In genomic region chr3:120438971-120439370, GRCh38 we compare ENCODE assay signal across 12 cellular contexts. TPM values are rescaled to one million over a fixed set of nuclear protein-coding genes. Genes with fewer than 3 reads are reported as not detected.
DNase-seq lines count a peak whose midpoint lies in the region; ATAC-seq and TF ChIP-seq lines count a peak whose summit lies in the region.
"Had no signal": no experiment of that assay in that cellular context is flagged by ENCODE, and none has a peak within 500 bp of the region (broad histone marks: within the 10 kb centered on the region; RNA-seq: fewer than 3 reads in every experiment).

No MANE protein-coding gene starts in this region.

- H3K9me3 Mint-ChIP-seq in chondrocyte (ENCODE audit: low read depth), result no peaks in the 10 kb centered on the region

- TF ChIP-seq CTCF in chondrocyte (IDR thresholded peaks at IDR 0.05) (no peak), psoas muscle (IDR thresholded peaks at IDR 0.05) (no peak), MM.1S (IDR thresholded peaks at IDR 0.05; ENCODE audit: low read length) (no peak)

- peaks cover 99% of the 10 kb centered on the region for H3K4me1 Mint-ChIP-seq in chondrocyte (ENCODE audit: low read depth)

- H2AFZ ChIP-seq in MM.1S (ENCODE audit: low read length), result no peak overlapping the region

- no peak overlapping the region for H3K4me3 ChIP-seq in right cardiac atrium (ENCODE audit: low read length)
- no peak overlapping the region for H3K4me3 ChIP-seq in psoas muscle
- H3K4me3 ChIP-seq in MM.1S (ENCODE audit: low read length), result no peak overlapping the region
- H3K4me3 ChIP-seq: BLaER1 treated with 17β-estradiol and CSF1 and Interleukin-3, amounts not matched to agents 10 nM and 100 nM; gastrocnemius medialis had no signal

- H3K4me1 ChIP-seq in right cardiac atrium (ENCODE audit: control insufficient read depth, insufficient read depth, low read length), result peaks cover 35% of the 10 kb centered on the region
- H3K4me1 ChIP-seq in psoas muscle, result no peaks in the 10 kb centered on the region
- no peaks in the 10 kb centered on the region for H3K4me1 ChIP-seq in MM.1S (ENCODE audit: low read length)

- H3K36me3 ChIP-seq in psoas muscle (ENCODE audit: insufficient read depth in 1 of 2, low read depth in 1 of 2), result peaks cover 0 to 3% of the 10 kb centered on the region in 2 donors
- no peaks in the 10 kb centered on the region for H3K36me3 ChIP-seq in MM.1S (replicated peaks; ENCODE audit: insufficient read depth, low read length)
- H3K36me3 ChIP-seq: gastrocnemius medialis had no signal

- H3K27ac Mint-ChIP-seq in chondrocyte (ENCODE audit: unreplicated experiment), result peak overlapping the region; percentile 98

- WGBS in right cardiac atrium, result 13% methylated on average over 6 of the region's 6 CpGs
- 59 to 61% (median 59%) methylated on average over 6 of the region's 6 CpGs for WGBS in psoas muscle, 3 donors

- intact Hi-C loops in right cardiac atrium (cut with DNase I), result no loop called here
- intact Hi-C loops in psoas muscle (cut with DNase I), result no loop called here

- H3K79me2 ChIP-seq in MM.1S (ENCODE audit: low read length), result no peaks in the 10 kb centered on the region

- peaks cover 35% of the 10 kb centered on the region for H3K36me3 Mint-ChIP-seq in chondrocyte (ENCODE audit: low read depth)

- H3K27ac ChIP-seq in right cardiac atrium (ENCODE audit: low read length) (peak overlapping the region; percentile 46), psoas muscle (no peak overlapping the region), MM.1S (ENCODE audit: low read length) (no peak overlapping the region)
- H3K27ac ChIP-seq: BLaER1 treated with 17β-estradiol and CSF1 and Interleukin-3, amounts not matched to agents 10 nM and 100 nM had no signal

- H3K4me2 ChIP-seq in MM.1S (ENCODE audit: low read depth, low read length), result no peak overlapping the region
- H3K4me2 ChIP-seq: BLaER1 treated with 17β-estradiol and CSF1 and Interleukin-3, amounts not matched to agents 10 nM and 100 nM had no signal

- H3F3A ChIP-seq in MM.1S (ENCODE audit: insufficient read depth, low read length), result no peaks in the 10 kb centered on the region

- ATAC-seq in right cardiac atrium (peak; percentile 88 to 93), psoas muscle (peak; percentile 35 to 57 (median 48)), GM18519 (IDR thresholded peaks at IDR 0.05; ENCODE audit: low FRiP score, unreplicated experiment) (no peak)

- H3K9me2 ChIP-seq in MM.1S (replicated peaks; ENCODE audit: insufficient read depth, low read length), result no peaks in the 10 kb centered on the region

- peak overlapping the region; percentile 55 for H3K4me3 Mint-ChIP-seq in chondrocyte (ENCODE audit: unreplicated experiment)

- in situ Hi-C loops in ACHN (cut with HindIII; ENCODE audit: low pct_ligation_motif_present, low pct_unique_long_range_greater_than_20kb, low sequenced_read_pairs), result no loop called here

- no peaks in the 10 kb centered on the region for H4K20me1 ChIP-seq in MM.1S (ENCODE audit: insufficient read depth, low read length)

- no peaks in the 10 kb centered on the region for H3K27me3 ChIP-seq in right cardiac atrium (ENCODE audit: control insufficient read depth, insufficient read depth)
- H3K27me3 ChIP-seq in psoas muscle (ENCODE audit: insufficient read depth in 3 of 3, low read length in 2 of 3), result no peaks in the 10 kb centered on the region
- H3K27me3 ChIP-seq in MM.1S (replicated peaks; ENCODE audit: insufficient read depth, low read length), result no peaks in the 10 kb centered on the region
- H3K27me3 ChIP-seq: BLaER1 treated with 17β-estradiol and CSF1 and Interleukin-3, amounts not matched to agents 10 nM and 100 nM; gastrocnemius medialis had no signal

- H3K9ac ChIP-seq in MM.1S (ENCODE audit: low read length), result no peak overlapping the region
- H3K9ac ChIP-seq: BLaER1 treated with 17β-estradiol and CSF1 and Interleukin-3, amounts not matched to agents 10 nM and 100 nM had no signal

- H3K27me3 Mint-ChIP-seq in chondrocyte (ENCODE audit: low read depth), result no peaks in the 10 kb centered on the region

- H3K9me3 ChIP-seq in right cardiac atrium (ENCODE audit: control insufficient read depth, low read length) (no peaks in the 10 kb centered on the region), psoas muscle (no peaks in the 10 kb centered on the region), MM.1S (replicated peaks; ENCODE audit: insufficient read depth, low read length) (no peaks in the 10 kb centered on the region)
- H3K9me3 ChIP-seq: BLaER1 treated with 17β-estradiol and CSF1 and Interleukin-3, amounts not matched to agents 10 nM and 100 nM; gastrocnemius medialis had no signal

- DNase-seq in EL (peak; percentile 67), chondrocyte (ENCODE audit: low spot score) (no peak), right cardiac atrium (peak; percentile 75 to 86 (median 84)), psoas muscle (peak; percentile 25 to 56), ACHN (no peak), A172 (ENCODE audit: low spot score) (no peak), MM.1S (no peak)
- DNase-seq: activated T-cell treated with anti-CD3 and anti-CD28 coated beads for 4 hours, gastrocnemius medialis, NCI-H2227 treated with DMSO at 0.1 percent for 48 hours had no signal

RNA-seq across cellular contexts. Expression of gene FSTL1, which starts 11.8 kb away (rescaled TPM):
- total RNA-seq in chondrocyte (2,561 to 3,511 TPM (median 3,398 TPM) in 3 replicates), right cardiac atrium (100 to 1,000 TPM; 341 to 735 (median 465) TPM), psoas muscle (10 to 100 TPM; 43.9 to 62.6 (median 49.5) TPM)
- polyA plus RNA-seq in right cardiac atrium (134 TPM), psoas muscle (10 to 100 TPM; 11.9 to 24.2 (median 15.4) TPM)
- 812 and 991 TPM in 2 replicates for total RNA-seq in A172 (2014; rRNA removed; shearing (Covaris generic))

Comparison
In these comparisons a context has a peak if more than half of its experiments do, and no peak if none do; other contexts are left out.
1. DNase-seq: peak in EL (single experiment), right cardiac atrium (3 of 3) and psoas muscle (2 of 2); none in chondrocyte (single experiment), ACHN (single experiment), A172 (single experiment) and MM.1S (single experiment).
2. RNA of gene FSTL1, which starts 11.8 kb away (total RNA-seq): 2,561 to 3,511 TPM in chondrocyte, 812 to 991 TPM in A172 and 341 to 735 TPM in right cardiac atrium; 43.9 to 62.6 TPM in psoas muscle; every median in the first group is over 4 times any median in the second.